ENCODE assay signal across 1 cellular context in genomic region chr15:29103825-29104565, GRCh38.
A peak's percentile ranks its signal among the peaks of the same experiment; 100 is the strongest.
TF ChIP-seq lines count a peak whose summit lies in the region.

No MANE protein-coding gene starts in this region.

TF ChIP-seq in H1, 55 proteins besides CTCF, POLR2A, EP300 and RAD21 (continued from another document):
- TF ChIP-seq RNF2 (IDR thresholded peaks at IDR 0.05; ENCODE audit: borderline replicate concordance, low read depth, low read length, missing control alignments, poor library complexity, severe bottlenecking) (no peak), CTBP2 (IDR thresholded peaks at IDR 0.05; ENCODE audit: borderline replicate concordance, insufficient read depth, insufficient read length, low read length) (no peak), SUZ12 (IDR thresholded peaks at IDR 0.05; ENCODE audit: low read length) (no peak), BACH1 (IDR thresholded peaks at IDR 0.05; ENCODE audit: low read length) (peak; percentile 49; the same call in 1 of the 2 replicates), SP2 (IDR thresholded peaks at IDR 0.05; ENCODE audit: low read length) (no peak), FOSL1 (IDR thresholded peaks at IDR 0.05; ENCODE audit: insufficient read depth, low read depth, low read length) (no peak), RBBP5 (IDR thresholded peaks at IDR 0.05; ENCODE audit: borderline replicate concordance, low read depth, low read length) (no peak; the same call in 1 of the 2 replicates), HDAC6 (IDR thresholded peaks at IDR 0.05; ENCODE audit: low read depth, low read length) (no peak), POLR2AphosphoS5 (IDR thresholded peaks at IDR 0.05; ENCODE audit: low read depth, low read length) (no peak), YY1 (IDR thresholded peaks at IDR 0.05; ENCODE audit: low read depth, low read length) (no peak), HDAC2 (IDR thresholded peaks at IDR 0.05; ENCODE audit: borderline replicate concordance in 1 of 2, low read depth in 2 of 2, low read length in 2 of 2) (peak; percentile 50 to 87; a peak in 2 of 4 replicates), E2F6 (IDR thresholded peaks at IDR 0.05) (peak; percentile 48; the same call in 1 of the 2 replicates), CBX5 (IDR thresholded peaks at IDR 0.05; ENCODE audit: low read depth, low read length) (no peak), SP4 (IDR thresholded peaks at IDR 0.05; ENCODE audit: low read length) (no peak), ATF2 (IDR thresholded peaks at IDR 0.05; ENCODE audit: low read length) (no peak), GTF2F1 (IDR thresholded peaks at IDR 0.05; ENCODE audit: borderline replicate concordance, low read depth, low read length) (0 out of 2 replicates have a peak, but pooled peaks have one; percentile 30), SP1 (IDR thresholded peaks at IDR 0.05; ENCODE audit: low read depth, low read length) (no peak), TCF12 (IDR thresholded peaks at IDR 0.05; ENCODE audit: low read depth, low read length) (0 out of 2 replicates have a peak, but pooled peaks have one; percentile 54), NANOG (IDR thresholded peaks at IDR 0.05; ENCODE audit: insufficient read depth, low read depth, low read length, poor library complexity, severe bottlenecking) (peak; percentile 36), SIN3A (conservative IDR thresholded peaks at IDR 0.05 in 1 of 2, IDR thresholded peaks at IDR 0.05 in 1 of 2; ENCODE audit: low read depth in 1 of 2, low read length in 2 of 2) (peak; percentile 33 to 48; a peak in 1 of 4 replicates), TAF7 (optimal IDR thresholded peaks at IDR 0.05; ENCODE audit: borderline replicate concordance, low read depth, low read length) (peak; percentile 55)
